9 cellular contexts compared by ENCODE assay signal in the genomic region with DNA sequence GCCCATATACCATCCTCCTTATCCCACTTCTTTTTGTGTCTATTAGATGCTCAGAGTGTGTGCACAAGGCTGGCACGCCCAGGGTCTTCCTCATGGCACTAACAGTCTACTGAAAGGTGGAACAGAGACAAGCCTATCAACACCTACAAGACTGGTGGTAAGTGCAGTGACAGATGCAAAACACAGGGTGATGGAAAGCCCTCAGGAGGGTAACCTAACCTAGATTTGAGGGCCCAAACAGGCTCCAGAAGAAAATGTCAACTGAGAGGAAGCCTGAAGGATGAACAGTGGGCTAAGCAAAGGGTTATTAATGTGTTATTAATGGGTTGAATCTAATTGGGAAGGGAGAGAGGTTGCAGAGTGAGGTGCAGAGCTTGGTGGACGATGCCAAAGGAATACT. TPM values are rescaled to one million over a fixed set of nuclear protein-coding genes. Genes with fewer than 3 reads are reported as not detected.
DNase-seq lines count a peak whose midpoint lies in the region; ATAC-seq and TF ChIP-seq lines count a peak whose summit lies in the region.
"Had no signal": no experiment of that assay in that cellular context is flagged by ENCODE, and none has a peak within 500 bp of the region (broad histone marks: within the 10 kb centered on the region; RNA-seq: fewer than 3 reads in every experiment).

No MANE protein-coding gene starts in this region.

- POLR2A ChIA-PET in CD4-positive, alpha-beta memory T cell (lab: Charles Lee; ENCODE audit: partially characterized antibody), result interaction anchor here (1.2 to 6.1 kb wide), 17 partner anchors 9 to 228 kb away, joined by 3 to 114 read pairs (median 8); partner anchors contain the start of genes CH25H and STAMBPL1

- TF ChIP-seq CTCF in Peyer's patch (IDR thresholded peaks at IDR 0.05) (no peak), endothelial cell (IDR thresholded peaks at IDR 0.05; ENCODE audit: unreplicated experiment) (no peak), progenitor cell of endocrine pancreas (IDR thresholded peaks at IDR 0.05; ENCODE audit: unreplicated experiment) (no peak)

- no peaks in the 10 kb centered on the region for H3K9me3 ChIP-seq in CD4-positive, alpha-beta memory T cell (ENCODE audit: control insufficient read depth in 1 of 2, low read length in 2 of 2)
- H3K9me3 ChIP-seq in Peyer's patch, result no peaks in the 10 kb centered on the region

- peak overlapping the region; percentile 93 for H3K27ac ChIP-seq in CD4-positive, alpha-beta memory T cell (ENCODE audit: low read depth, low read length)
- H3K27ac ChIP-seq in Peyer's patch, result peak overlapping the region; percentile 91 to 98 (median 95)

- ATAC-seq in HG02571 (IDR thresholded peaks at IDR 0.05; ENCODE audit: unreplicated experiment) (no peak), GM18502 (IDR thresholded peaks at IDR 0.05; ENCODE audit: poor library complexity, unreplicated experiment) (no peak)

- DNase-seq in CD4-positive, alpha-beta memory T cell, result no peak
- DNase-seq in Peyer's patch, result no peak
- no peak for DNase-seq in endothelial cell (ENCODE audit: low spot score)
- no peak for DNase-seq in progenitor cell of endocrine pancreas (ENCODE audit: low spot score, unreplicated experiment)
- no peak for DNase-seq in islet precursor cell
- no peak for DNase-seq in mucosa of gallbladder (ENCODE audit: low spot score)
- DNase-seq: activated naive CD4-positive, alpha-beta T cell treated with Interleukin-2 at 50 U/mL for 16 hours had no signal

- peak overlapping the region; percentile 95 to 100 (median 99) for H3K4me3 Mint-ChIP-seq in CD4-positive, alpha-beta memory T cell
- H3K4me3 Mint-ChIP-seq in endothelial cell (ENCODE audit: unreplicated experiment) (peak overlapping the region; percentile 94), progenitor cell of endocrine pancreas (ENCODE audit: low read depth) (peak overlapping the region; percentile 54)

- H3K27ac Mint-ChIP-seq in CD4-positive, alpha-beta memory T cell, result peak overlapping the region; percentile 96 to 100 (median 97)
- no peak overlapping the region for H3K27ac Mint-ChIP-seq in endothelial cell (ENCODE audit: unreplicated experiment)
- H3K27ac Mint-ChIP-seq in progenitor cell of endocrine pancreas, result no peak overlapping the region

- H3K36me3 ChIP-seq in CD4-positive, alpha-beta memory T cell (ENCODE audit: insufficient read depth, low read length), result no peaks in the 10 kb centered on the region
- no peaks in the 10 kb centered on the region for H3K36me3 ChIP-seq in Peyer's patch

- no peaks in the 10 kb centered on the region for H3K27me3 Mint-ChIP-seq in CD4-positive, alpha-beta memory T cell
- H3K27me3 Mint-ChIP-seq in endothelial cell (ENCODE audit: unreplicated experiment) (peaks cover 3% of the 10 kb centered on the region), progenitor cell of endocrine pancreas (peaks cover 58% of the 10 kb centered on the region)

- H3K9me3 Mint-ChIP-seq in CD4-positive, alpha-beta memory T cell, result peaks cover 0 to 9% (median 4%) of the 10 kb centered on the region in 8 donors
- no peaks in the 10 kb centered on the region for H3K9me3 Mint-ChIP-seq in endothelial cell (ENCODE audit: unreplicated experiment)
- no peaks in the 10 kb centered on the region for H3K9me3 Mint-ChIP-seq in progenitor cell of endocrine pancreas (ENCODE audit: low read depth)

- peaks cover 53 to 85% (median 64%) of the 10 kb centered on the region in 4 donors for H3K4me1 Mint-ChIP-seq in CD4-positive, alpha-beta memory T cell
- H3K4me1 Mint-ChIP-seq in endothelial cell (ENCODE audit: unreplicated experiment), result peaks cover 29% of the 10 kb centered on the region
- peaks cover 5% of the 10 kb centered on the region for H3K4me1 Mint-ChIP-seq in progenitor cell of endocrine pancreas (ENCODE audit: low read depth)

- intact Hi-C loops in CD4-positive, alpha-beta memory T cell (cut with micrococcal nuclease), result no loop called here

- H3K27me3 ChIP-seq in CD4-positive, alpha-beta memory T cell (ENCODE audit: insufficient read depth, low read length), result no peaks in the 10 kb centered on the region
- H3K27me3 ChIP-seq in Peyer's patch, result no peaks in the 10 kb centered on the region

- CTCF ChIA-PET in CD4-positive, alpha-beta memory T cell (lab: Charles Lee; ENCODE audit: partially characterized antibody), result interaction anchor here (1.1 to 10.8 kb wide), 12 partner anchors 9 to 229 kb away, joined by 4 to 138 read pairs (median 14); no protein-coding TSS in a partner anchor

- H3K36me3 Mint-ChIP-seq in CD4-positive, alpha-beta memory T cell, result peaks cover 0 to 14% of the 10 kb centered on the region in 2 donors
- H3K36me3 Mint-ChIP-seq in endothelial cell (ENCODE audit: low read depth, unreplicated experiment) (peaks cover 24% of the 10 kb centered on the region), progenitor cell of endocrine pancreas (ENCODE audit: insufficient read depth) (no peaks in the 10 kb centered on the region)

- no peak for TF ChIP-seq POLR2A in Peyer's patch (IDR thresholded peaks at IDR 0.05)

- peaks cover 67% of the 10 kb centered on the region for H3K4me1 ChIP-seq in CD4-positive, alpha-beta memory T cell (ENCODE audit: insufficient read depth, low read length)
- H3K4me1 ChIP-seq in Peyer's patch, result peaks cover 0 to 33% (median 2%) of the 10 kb centered on the region in 4 donors

- H3K4me3 ChIP-seq in CD4-positive, alpha-beta memory T cell (ENCODE audit: low read length in 2 of 2), result no peak overlapping the region
- H3K4me3 ChIP-seq in Peyer's patch, result peak overlapping the region in 3 of 4 donors; percentile 79 to 98 (median 91)

RNA-seq across cellular contexts. Expression of gene FAS, which starts 1.2 kb away (rescaled TPM):
- 10 to 100 TPM; 42.4 to 44.2 TPM for total RNA-seq in CD4-positive, alpha-beta memory T cell
- polyA plus RNA-seq in CD4-positive, alpha-beta memory T cell, result 10 to 100 TPM; 50.6 to 80.6 TPM
- 10 to 100 TPM; 25.9 to 81.7 (median 29.2) TPM for total RNA-seq in Peyer's patch
- total RNA-seq in endothelial cell (ENCODE audit: unreplicated experiment), result 23.0 TPM
- total RNA-seq in progenitor cell of endocrine pancreas, result 1.9 and 2.7 TPM in 2 replicates
- 18.8 TPM for total RNA-seq in mucosa of gallbladder

RNA-seq across cellular contexts. Expression of gene ACTA2, which starts 36.9 kb away (rescaled TPM):
- total RNA-seq in CD4-positive, alpha-beta memory T cell, result 10 to 100 TPM in 1 of 2 experiments, 1 to 10 TPM in 1; 9.1 to 13.2 TPM
- polyA plus RNA-seq in CD4-positive, alpha-beta memory T cell, result 10 to 100 TPM; 10.6 to 12.5 TPM
- total RNA-seq in Peyer's patch (100 to 1,000 TPM in 3 of 4 donors, 10 to 100 TPM in 1; 83.5 to 342 (median 142) TPM), endothelial cell (ENCODE audit: unreplicated experiment) (98.5 TPM), progenitor cell of endocrine pancreas (4.1 and 6.0 TPM in 2 replicates), mucosa of gallbladder (2,259 TPM)

Comparison
In these comparisons a context has a peak if more than half of its experiments do, and no peak if none do; other contexts are left out.
1. H3K4me3 ChIP-seq: peak in Peyer's patch (3 of 4); none in CD4-positive, alpha-beta memory T cell (0 of 2).
2. H3K27ac Mint-ChIP-seq: peak in CD4-positive, alpha-beta memory T cell (7 of 7); none in endothelial cell (single experiment) and progenitor cell of endocrine pancreas (single experiment).
3. Peak in every context shown above with its lines, with median percentiles within 50 percentile points of each other: H3K4me3 Mint-ChIP-seq.